ENCODE assay signal across 13 cellular contexts in the genomic region with DNA sequence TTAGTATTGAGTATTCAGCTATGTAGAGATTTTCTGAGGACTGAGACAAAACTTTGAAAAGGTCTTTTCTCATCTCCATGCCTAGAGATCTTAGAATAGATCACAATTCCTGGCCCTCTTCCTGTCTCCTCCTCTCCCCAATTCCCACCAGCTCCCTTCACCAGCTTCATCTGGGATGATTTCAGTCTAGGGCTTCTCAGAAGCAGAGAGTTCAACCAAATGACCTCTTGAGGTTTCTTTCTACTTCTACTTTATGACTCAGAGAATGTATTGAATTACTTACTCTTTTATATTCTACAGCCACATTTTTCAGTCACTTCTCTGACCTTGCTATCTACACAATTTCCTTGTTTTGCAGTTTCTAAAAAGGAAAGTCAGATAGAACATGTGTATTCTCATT.
DNase-seq lines count a peak whose midpoint lies in the region; TF ChIP-seq lines count a peak whose summit lies in the region.
"Had no signal": no experiment of that assay in that cellular context is flagged by ENCODE, and none has a peak within 500 bp of the region (broad histone marks: within the 10 kb centered on the region; RNA-seq: fewer than 3 reads in every experiment).

No MANE protein-coding gene starts in this region.

- no peaks in the 10 kb centered on the region for H3K36me3 ChIP-seq in MM.1S (replicated peaks; ENCODE audit: insufficient read depth, low read length)
- H3K36me3 ChIP-seq: BLaER1 treated with 17β-estradiol and CSF1 and Interleukin-3, amounts not matched to agents 10 nM and 100 nM; heart right ventricle had no signal

- no peak overlapping the region for H2AFZ ChIP-seq in MM.1S (ENCODE audit: low read length)

- H3K4me3 ChIP-seq in AG04449 (ENCODE audit: low read depth, low read length): no peak overlapping the region
- H3K4me3 ChIP-seq in astrocyte of the spinal cord (ENCODE audit: low read depth, low read length): no peak overlapping the region
- H3K4me3 ChIP-seq in MM.1S (ENCODE audit: low read length): no peak overlapping the region
- H3K4me3 ChIP-seq: BLaER1 treated with 17β-estradiol and CSF1 and Interleukin-3, amounts not matched to agents 10 nM and 100 nM; heart right ventricle had no signal

- DNase-seq in AG04449 (ENCODE audit: low read depth, low spot score) (peak; percentile 85), HS-5 (ENCODE audit: low read depth) (peak; percentile 87), astrocyte of the spinal cord (ENCODE audit: low read depth, low spot score) (peak; percentile 92), kidney tubule cell (ENCODE audit: low spot score) (peak; percentile 65), islet precursor cell (no peak), MM.1S (no peak), superior temporal gyrus (ENCODE audit: extremely low spot score) (no peak)
- no peak for DNase-seq in activated naive CD4-positive, alpha-beta T cell (lab: John Stamatoyannopoulos, UW)
- DNase-seq: heart right ventricle, midbrain, NCI-H1417 treated with DMSO at 0.1 percent for 48 hours, small intestine had no signal

- CTCF ChIA-PET in AG04449 (lab: Yijun Ruan, JAX): interaction anchor here (1.3 to 1.8 kb wide), 2 partner anchors 9 to 24 kb away, joined by 6 read pairs; no protein-coding TSS in a partner anchor

- no peaks in the 10 kb centered on the region for H3K9me2 ChIP-seq in MM.1S (replicated peaks; ENCODE audit: insufficient read depth, low read length)

- no peaks in the 10 kb centered on the region for H3K79me2 ChIP-seq in MM.1S (ENCODE audit: low read length)

- POLR2A ChIA-PET in AG04449 (lab: Yijun Ruan, JAX): interaction anchor here (0.5 to 0.8 kb wide), 2 partner anchors 51 to 53 kb away, joined by 3 read pairs; no protein-coding TSS in a partner anchor

- no peak overlapping the region for H3K9ac ChIP-seq in MM.1S (ENCODE audit: low read length)

- no peaks in the 10 kb centered on the region for H3F3A ChIP-seq in MM.1S (ENCODE audit: insufficient read depth, low read length)

- no peaks in the 10 kb centered on the region for H3K4me1 ChIP-seq in MM.1S (ENCODE audit: low read length)

- H3K27ac ChIP-seq in MM.1S (ENCODE audit: low read length): no peak overlapping the region

- TF ChIP-seq CTCF in AG04449 (IDR thresholded peaks at IDR 0.05; ENCODE audit: insufficient read depth, low read length, missing control alignments): no peak
- no peak for TF ChIP-seq CTCF in astrocyte of the spinal cord (IDR thresholded peaks at IDR 0.05; ENCODE audit: low read depth, low read length)
- TF ChIP-seq CTCF in MM.1S (IDR thresholded peaks at IDR 0.05; ENCODE audit: low read length): no peak

- in situ Hi-C loops in astrocyte of the spinal cord (cut with HindIII; ENCODE audit: low sequenced_read_pairs): no loop called here

- H3K27me3 ChIP-seq in MM.1S (replicated peaks; ENCODE audit: insufficient read depth, low read length): no peaks in the 10 kb centered on the region
- H3K27me3 ChIP-seq: BLaER1 treated with 17β-estradiol and CSF1 and Interleukin-3, amounts not matched to agents 10 nM and 100 nM; heart right ventricle had no signal

- H4K20me1 ChIP-seq in MM.1S (ENCODE audit: insufficient read depth, low read length): no peaks in the 10 kb centered on the region
- H4K20me1 ChIP-seq: BLaER1 treated with 17β-estradiol and CSF1 and Interleukin-3, amounts not matched to agents 10 nM and 100 nM had no signal

- H3K9me3 ChIP-seq in MM.1S (replicated peaks; ENCODE audit: insufficient read depth, low read length): no peaks in the 10 kb centered on the region
- H3K9me3 ChIP-seq: BLaER1 treated with 17β-estradiol and CSF1 and Interleukin-3, amounts not matched to agents 10 nM and 100 nM had no signal

- no peak overlapping the region for H3K4me2 ChIP-seq in MM.1S (ENCODE audit: low read depth, low read length)

Comparison
In these comparisons a context has a peak if more than half of its experiments do, and no peak if none do; other contexts are left out.
1. DNase-seq: peak in AG04449 (single experiment), HS-5 (single experiment), astrocyte of the spinal cord (single experiment) and kidney tubule cell (single experiment); none in islet precursor cell (single experiment), activated naive CD4-positive, alpha-beta T cell (0 of 4), MM.1S (single experiment) and superior temporal gyrus (single experiment).